In genomic region chr14:90399541-90400444, GRCh38 we compare ENCODE assay signal across 8 cellular contexts. TPM values are rescaled to one million over a fixed set of nuclear protein-coding genes. Genes with fewer than 3 reads are reported as not detected.
A peak's percentile ranks its signal among the peaks of the same experiment; 100 is the strongest.
DNase-seq lines count a peak whose midpoint lies in the region; ATAC-seq, FAIRE-seq and TF ChIP-seq lines count a peak whose summit lies in the region.

No MANE protein-coding gene starts in this region.

- H3K9me3 ChIP-seq in T-helper 17 cell (ENCODE audit: control insufficient read depth, low read length, poor library complexity, severe bottlenecking): no peaks in the 10 kb centered on the region
- H3K9me3 ChIP-seq in right atrium auricular region: no peaks in the 10 kb centered on the region
- H3K9me3 ChIP-seq in vagina: no peaks in the 10 kb centered on the region

- peak; percentile 84 for FAIRE-seq in GM12891 (lab: Jason Lieb, UNC)

- H3K27ac Mint-ChIP-seq in T-helper 17 cell: peak overlapping the region; percentile 96

- H3K36me3 ChIP-seq in right atrium auricular region (peaks cover 50% of the 10 kb centered on the region), rectal smooth muscle tissue (ENCODE audit: control insufficient read depth, insufficient read depth, low read length) (peaks cover 38% of the 10 kb centered on the region), vagina (peaks cover 0 to 45% of the 10 kb centered on the region in 2 donors)

- peaks cover 52% of the 10 kb centered on the region for H3K4me1 Mint-ChIP-seq in T-helper 17 cell

- H3K27me3 ChIP-seq in right atrium auricular region (no peaks in the 10 kb centered on the region), rectal smooth muscle tissue (ENCODE audit: control insufficient read depth, insufficient read depth, low read length) (no peaks in the 10 kb centered on the region), vagina (no peaks in the 10 kb centered on the region)

- no peaks in the 10 kb centered on the region for H3K27me3 Mint-ChIP-seq in T-helper 17 cell

- ATAC-seq in HG02870 (IDR thresholded peaks at IDR 0.05; ENCODE audit: unreplicated experiment) (peak; percentile 48), T-helper 17 cell (peak; percentile 64)

- H3K4me3 ChIP-seq in right atrium auricular region (peak overlapping the region; percentile 77 to 98), rectal smooth muscle tissue (ENCODE audit: low read length) (peak overlapping the region; percentile 89), vagina (peak overlapping the region; percentile 85 to 99)

- H3K27ac ChIP-seq in right atrium auricular region: peak overlapping the region; percentile 87 to 93
- peak overlapping the region; percentile 88 for H3K27ac ChIP-seq in rectal smooth muscle tissue (ENCODE audit: low read depth, low read length)
- H3K27ac ChIP-seq in vagina: peak overlapping the region; percentile 90

- peak overlapping the region; percentile 95 for H3K4me3 Mint-ChIP-seq in T-helper 17 cell

- TF ChIP-seq CTCF in right atrium auricular region (IDR thresholded peaks at IDR 0.05) (peak; percentile 94 to 99), vagina (IDR thresholded peaks at IDR 0.05) (peak; percentile 92 to 99 (median 96))

- intact Hi-C loops in vagina (cut with DNase I): loop anchor here (2.0 to 10.0 kb wide), 3 partner anchors 115 to 355 kb away; no protein-coding TSS in a partner anchor

- peaks cover 27% of the 10 kb centered on the region for H3K36me3 Mint-ChIP-seq in T-helper 17 cell (ENCODE audit: low read depth)

- H3K4me1 ChIP-seq in right atrium auricular region: peaks cover 0 to 57% of the 10 kb centered on the region in 2 donors
- peaks cover 42% of the 10 kb centered on the region for H3K4me1 ChIP-seq in rectal smooth muscle tissue (ENCODE audit: control insufficient read depth, insufficient read depth, low read length)
- peaks cover 44% of the 10 kb centered on the region for H3K4me1 ChIP-seq in vagina

- H3K9ac ChIP-seq in rectal smooth muscle tissue (ENCODE audit: low read length): no peak overlapping the region

- TF ChIP-seq POLR2A in GM12891 (IDR thresholded peaks at IDR 0.05; ENCODE audit: low read depth, low read length) (no peak), vagina (IDR thresholded peaks at IDR 0.05) (no peak)

- peak; percentile 77 for DNase-seq in GM12891 (ENCODE audit: insufficient read length, low spot score)
- peak; percentile 94 for DNase-seq in NCI-H146 treated with DMSO at 0.1 percent for 48 hours (lab: John Stamatoyannopoulos, UW; ENCODE audit: unreplicated experiment)
- peak; percentile 69 to 81 (median 74) for DNase-seq in T-helper 17 cell
- DNase-seq in amniotic stem cell (lab: John Stamatoyannopoulos, UW): peak; percentile 89
- DNase-seq in right atrium auricular region (ENCODE audit: low spot score): peak; percentile 94
- DNase-seq in vagina (ENCODE audit: extremely low spot score in 2 of 2): no peak

TF ChIP-seq in GM12891, 5 proteins besides CTCF, POLR2A, EP300 and RAD21:
- TF ChIP-seq POU2F2 (IDR thresholded peaks at IDR 0.05; ENCODE audit: low read depth, low read length): peak; percentile 52; the same call in 1 of the 2 replicates
- no peak for TF ChIP-seq POLR2AphosphoS5 (IDR thresholded peaks at IDR 0.05; ENCODE audit: low read depth, low read length)

RNA-seq across cellular contexts. Expression of gene CALM1, which starts 3.0 kb away (rescaled TPM):
- polyA plus RNA-seq in GM12891 (2012; ENCODE audit: low read depth, missing spikeins): 145 TPM
- total RNA-seq in T-helper 17 cell (100 to 1,000 TPM; 872 to 886 TPM), right atrium auricular region (100 to 1,000 TPM; 409 to 443 TPM), vagina (260 TPM)

Comparison
In these comparisons a context has a peak if more than half of its experiments do, and no peak if none do; other contexts are left out.
1. DNase-seq: peak in GM12891 (single experiment), NCI-H146 treated with DMSO at 0.1 percent for 48 hours (single experiment), T-helper 17 cell (3 of 3), amniotic stem cell (single experiment) and right atrium auricular region (single experiment); none in vagina (0 of 2).
2. Peak in every context shown above with its lines, with median percentiles within 50 percentile points of each other: H3K27ac ChIP-seq and H3K4me3 ChIP-seq.